In the genomic region with DNA sequence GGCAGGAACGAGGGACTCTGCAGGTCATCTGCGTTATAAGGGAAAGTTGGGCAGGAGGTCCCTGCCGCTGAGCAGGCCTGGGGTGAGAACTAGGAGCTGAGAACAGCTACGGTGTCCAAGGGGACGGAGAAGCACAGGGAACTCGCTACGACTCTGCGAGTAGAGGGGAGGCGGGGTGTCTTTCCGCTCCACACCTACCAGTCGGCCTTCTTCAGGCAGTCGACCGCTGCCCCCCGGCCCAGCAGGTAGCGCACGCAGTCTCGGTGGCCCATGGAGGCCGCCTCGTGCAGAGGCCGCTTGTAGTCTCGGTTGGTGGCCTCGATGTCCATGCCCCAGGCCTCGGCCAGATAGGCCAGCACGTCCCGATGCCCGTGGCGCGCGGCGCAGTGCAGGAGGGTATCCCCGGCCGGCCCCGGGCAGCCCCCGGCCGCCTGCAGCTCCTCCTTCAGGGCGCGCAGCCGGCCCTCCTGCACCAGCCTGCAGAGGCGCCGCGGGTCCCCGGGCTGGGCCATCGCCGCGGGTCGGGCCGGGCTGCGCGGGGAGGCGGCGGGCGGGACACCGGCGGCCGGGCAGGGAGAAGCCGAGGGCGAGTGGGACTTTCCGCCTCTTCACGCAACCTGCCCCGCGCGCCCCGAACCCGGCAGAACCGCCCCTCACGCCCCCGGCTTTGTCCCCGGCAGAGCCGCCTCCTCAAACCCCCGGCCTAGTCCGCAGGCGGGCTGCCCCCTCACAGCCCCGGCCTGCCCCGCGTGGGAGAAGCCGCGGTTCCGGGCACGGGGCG, we compare ENCODE assay signal across 1 cellular context.
TF ChIP-seq lines count a peak whose summit lies in the region.

No MANE protein-coding gene starts in this region.

TF ChIP-seq in K562, 482 proteins besides CTCF, POLR2A, EP300 and RAD21 (continued from another document and continues in another):
- TF ChIP-seq ZNF280A (IDR thresholded peaks at IDR 0.05; ENCODE audit: low read depth, partially characterized antibody), result no peak
- no peak for TF ChIP-seq E2F5 (CRISPR knock-in tag; IDR thresholded peaks at IDR 0.05)
- no peak for TF ChIP-seq ZBTB9 (CRISPR knock-in tag; IDR thresholded peaks at IDR 0.05)
- TF ChIP-seq, protein P1, sequence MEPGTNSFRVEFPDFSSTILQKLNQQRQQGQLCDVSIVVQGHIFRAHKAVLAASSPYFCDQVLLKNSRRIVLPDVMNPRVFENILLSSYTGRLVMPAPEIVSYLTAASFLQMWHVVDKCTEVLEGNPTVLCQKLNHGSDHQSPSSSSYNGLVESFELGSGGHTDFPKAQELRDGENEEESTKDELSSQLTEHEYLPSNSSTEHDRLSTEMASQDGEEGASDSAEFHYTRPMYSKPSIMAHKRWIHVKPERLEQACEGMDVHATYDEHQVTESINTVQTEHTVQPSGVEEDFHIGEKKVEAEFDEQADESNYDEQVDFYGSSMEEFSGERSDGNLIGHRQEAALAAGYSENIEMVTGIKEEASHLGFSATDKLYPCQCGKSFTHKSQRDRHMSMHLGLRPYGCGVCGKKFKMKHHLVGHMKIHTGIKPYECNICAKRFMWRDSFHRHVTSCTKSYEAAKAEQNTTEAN (CRISPR knock-in tag; IDR thresholded peaks at IDR 0.05), result no peak
- no peak for TF ChIP-seq RBFOX2 (IDR thresholded peaks at IDR 0.05; ENCODE audit: low read depth, low read length)
- TF ChIP-seq ZNF586 (CRISPR knock-in tag; conservative IDR thresholded peaks at IDR 0.05), result no peak
- TF ChIP-seq CREM (IDR thresholded peaks at IDR 0.05; ENCODE audit: low read depth), result no peak; the same call in 1 of the 2 replicates
- no peak for TF ChIP-seq HEY1 (CRISPR knock-in tag; IDR thresholded peaks at IDR 0.05; ENCODE audit: borderline replicate concordance)
- no peak for TF ChIP-seq ZNF133 (CRISPR knock-in tag; IDR thresholded peaks at IDR 0.05)
- TF ChIP-seq TRIM24 (IDR thresholded peaks at IDR 0.05), result no peak
- no peak for TF ChIP-seq MLLT1 (IDR thresholded peaks at IDR 0.05)
- no peak for TF ChIP-seq ESRRA (IDR thresholded peaks at IDR 0.05; ENCODE audit: borderline replicate concordance, low read depth)
- TF ChIP-seq, protein P2, sequence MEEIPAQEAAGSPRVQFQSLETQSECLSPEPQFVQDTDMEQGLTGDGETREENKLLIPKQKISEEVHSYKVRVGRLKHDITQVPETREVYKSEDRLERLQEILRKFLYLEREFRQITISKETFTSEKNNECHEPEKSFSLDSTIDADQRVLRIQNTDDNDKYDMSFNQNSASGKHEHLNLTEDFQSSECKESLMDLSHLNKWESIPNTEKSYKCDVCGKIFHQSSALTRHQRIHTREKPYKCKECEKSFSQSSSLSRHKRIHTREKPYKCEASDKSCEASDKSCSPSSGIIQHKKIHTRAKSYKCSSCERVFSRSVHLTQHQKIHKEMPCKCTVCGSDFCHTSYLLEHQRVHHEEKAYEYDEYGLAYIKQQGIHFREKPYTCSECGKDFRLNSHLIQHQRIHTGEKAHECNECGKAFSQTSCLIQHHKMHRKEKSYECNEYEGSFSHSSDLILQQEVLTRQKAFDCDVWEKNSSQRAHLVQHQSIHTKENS (CRISPR knock-in tag; IDR thresholded peaks at IDR 0.05), result no peak
- TF ChIP-seq XRCC3 (IDR thresholded peaks at IDR 0.05), result no peak
- TF ChIP-seq, protein P3, sequence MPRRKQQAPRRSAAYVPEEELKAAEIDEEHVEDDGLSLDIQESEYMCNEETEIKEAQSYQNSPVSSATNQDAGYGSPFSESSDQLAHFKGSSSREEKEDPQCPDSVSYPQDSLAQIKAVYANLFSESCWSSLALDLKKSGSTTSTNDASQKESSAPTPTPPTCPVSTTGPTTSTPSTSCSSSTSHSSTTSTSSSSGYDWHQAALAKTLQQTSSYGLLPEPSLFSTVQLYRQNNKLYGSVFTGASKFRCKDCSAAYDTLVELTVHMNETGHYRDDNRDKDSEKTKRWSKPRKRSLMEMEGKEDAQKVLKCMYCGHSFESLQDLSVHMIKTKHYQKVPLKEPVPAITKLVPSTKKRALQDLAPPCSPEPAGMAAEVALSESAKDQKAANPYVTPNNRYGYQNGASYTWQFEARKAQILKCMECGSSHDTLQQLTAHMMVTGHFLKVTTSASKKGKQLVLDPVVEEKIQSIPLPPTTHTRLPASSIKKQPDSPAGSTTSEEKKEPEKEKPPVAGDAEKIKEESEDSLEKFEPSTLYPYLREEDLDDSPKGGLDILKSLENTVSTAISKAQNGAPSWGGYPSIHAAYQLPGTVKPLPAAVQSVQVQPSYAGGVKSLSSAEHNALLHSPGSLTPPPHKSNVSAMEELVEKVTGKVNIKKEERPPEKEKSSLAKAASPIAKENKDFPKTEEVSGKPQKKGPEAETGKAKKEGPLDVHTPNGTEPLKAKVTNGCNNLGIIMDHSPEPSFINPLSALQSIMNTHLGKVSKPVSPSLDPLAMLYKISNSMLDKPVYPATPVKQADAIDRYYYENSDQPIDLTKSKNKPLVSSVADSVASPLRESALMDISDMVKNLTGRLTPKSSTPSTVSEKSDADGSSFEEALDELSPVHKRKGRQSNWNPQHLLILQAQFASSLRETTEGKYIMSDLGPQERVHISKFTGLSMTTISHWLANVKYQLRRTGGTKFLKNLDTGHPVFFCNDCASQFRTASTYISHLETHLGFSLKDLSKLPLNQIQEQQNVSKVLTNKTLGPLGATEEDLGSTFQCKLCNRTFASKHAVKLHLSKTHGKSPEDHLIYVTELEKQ (CRISPR knock-in tag; IDR thresholded peaks at IDR 0.05), result no peak
- no peak for TF ChIP-seq YY1 (IDR thresholded peaks at IDR 0.05; ENCODE audit: borderline replicate concordance in 1 of 3, control insufficient read depth in 1 of 3, extremely low read depth in 1 of 3, insufficient read depth in 3 of 3, insufficient read length in 1 of 3, insufficient replicate concordance in 2 of 3, low read depth in 1 of 3, low read length in 2 of 3)
- peak; percentile 69 for TF ChIP-seq RBBP5 (IDR thresholded peaks at IDR 0.05; ENCODE audit: borderline replicate concordance, insufficient read depth, low read length, poor library complexity, severe bottlenecking)
- TF ChIP-seq TRIM28 (IDR thresholded peaks at IDR 0.05), result no peak
- TF ChIP-seq BRF1 (IDR thresholded peaks at IDR 0.05; ENCODE audit: borderline replicate concordance, extremely low read depth, insufficient read length), result no peak
- no peak for TF ChIP-seq CSDE1 (IDR thresholded peaks at IDR 0.05)
- TF ChIP-seq BACH1 (tag; IDR thresholded peaks at IDR 0.05), result no peak
- TF ChIP-seq RB1 (IDR thresholded peaks at IDR 0.05; ENCODE audit: low read depth), result 0 out of 2 replicates have a peak, but pooled peaks have one; percentile 15
- TF ChIP-seq USF1 (CRISPR knock-in tag; IDR thresholded peaks at IDR 0.05), result peak; percentile 27; the same call in 1 of the 2 replicates
- no peak for TF ChIP-seq POLR2G (IDR thresholded peaks at IDR 0.05; ENCODE audit: low read depth, low read length)
- TF ChIP-seq, protein P4, sequence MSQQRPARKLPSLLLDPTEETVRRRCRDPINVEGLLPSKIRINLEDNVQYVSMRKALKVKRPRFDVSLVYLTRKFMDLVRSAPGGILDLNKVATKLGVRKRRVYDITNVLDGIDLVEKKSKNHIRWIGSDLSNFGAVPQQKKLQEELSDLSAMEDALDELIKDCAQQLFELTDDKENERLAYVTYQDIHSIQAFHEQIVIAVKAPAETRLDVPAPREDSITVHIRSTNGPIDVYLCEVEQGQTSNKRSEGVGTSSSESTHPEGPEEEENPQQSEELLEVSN (IDR thresholded peaks at IDR 0.05; ENCODE audit: borderline replicate concordance in 1 of 2, extremely low read depth in 1 of 2, insufficient read depth in 1 of 2, insufficient read length in 1 of 2, low read depth in 1 of 2, low read length in 1 of 2, poor library complexity in 1 of 2, severe bottlenecking in 1 of 2), result peak; percentile 43 to 52
- no peak for TF ChIP-seq SFPQ (IDR thresholded peaks at IDR 0.05; ENCODE audit: low read depth, low read length)
- no peak for TF ChIP-seq BDP1 (IDR thresholded peaks at IDR 0.05; ENCODE audit: insufficient read depth, insufficient read length)
- no peak for TF ChIP-seq SETDB1 (IDR thresholded peaks at IDR 0.05; ENCODE audit: low read length)
- TF ChIP-seq, protein P5, sequence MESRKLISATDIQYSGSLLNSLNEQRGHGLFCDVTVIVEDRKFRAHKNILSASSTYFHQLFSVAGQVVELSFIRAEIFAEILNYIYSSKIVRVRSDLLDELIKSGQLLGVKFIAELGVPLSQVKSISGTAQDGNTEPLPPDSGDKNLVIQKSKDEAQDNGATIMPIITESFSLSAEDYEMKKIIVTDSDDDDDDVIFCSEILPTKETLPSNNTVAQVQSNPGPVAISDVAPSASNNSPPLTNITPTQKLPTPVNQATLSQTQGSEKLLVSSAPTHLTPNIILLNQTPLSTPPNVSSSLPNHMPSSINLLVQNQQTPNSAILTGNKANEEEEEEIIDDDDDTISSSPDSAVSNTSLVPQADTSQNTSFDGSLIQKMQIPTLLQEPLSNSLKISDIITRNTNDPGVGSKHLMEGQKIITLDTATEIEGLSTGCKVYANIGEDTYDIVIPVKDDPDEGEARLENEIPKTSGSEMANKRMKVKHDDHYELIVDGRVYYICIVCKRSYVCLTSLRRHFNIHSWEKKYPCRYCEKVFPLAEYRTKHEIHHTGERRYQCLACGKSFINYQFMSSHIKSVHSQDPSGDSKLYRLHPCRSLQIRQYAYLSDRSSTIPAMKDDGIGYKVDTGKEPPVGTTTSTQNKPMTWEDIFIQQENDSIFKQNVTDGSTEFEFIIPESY (CRISPR knock-in tag; IDR thresholded peaks at IDR 0.05), result no peak
- TF ChIP-seq, protein P6, sequence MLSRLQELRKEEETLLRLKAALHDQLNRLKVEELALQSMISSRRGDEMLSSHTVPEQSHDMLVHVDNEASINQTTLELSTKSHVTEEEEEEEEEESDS (CRISPR knock-in tag; IDR thresholded peaks at IDR 0.05), result no peak
- no peak for TF ChIP-seq MAFK (IDR thresholded peaks at IDR 0.05; ENCODE audit: low read length)
- no peak for TF ChIP-seq EZH2 (IDR thresholded peaks at IDR 0.05; ENCODE audit: borderline replicate concordance, low read depth, low read length)
- no peak for TF ChIP-seq ZBTB26 (CRISPR knock-in tag; IDR thresholded peaks at IDR 0.05)
- no peak for TF ChIP-seq ZNF140 (CRISPR knock-in tag; IDR thresholded peaks at IDR 0.05)
- TF ChIP-seq RBM39 (optimal IDR thresholded peaks at IDR 0.05; ENCODE audit: low read depth, low read length), result no peak
